8 cellular contexts compared by ENCODE assay signal in genomic region chr14:22886500-22887259, GRCh38. TPM values are rescaled to one million over a fixed set of nuclear protein-coding genes. Genes with fewer than 3 reads are reported as not detected.
DNase-seq lines count a peak whose midpoint lies in the region; ATAC-seq and TF ChIP-seq lines count a peak whose summit lies in the region.

No MANE protein-coding gene starts in this region.

- peak overlapping the region; percentile 65 for H3K27ac ChIP-seq in AG04450 (ENCODE audit: low read depth, low read length)
- peak overlapping the region; percentile 63 for H3K27ac ChIP-seq in neutrophil
- peak overlapping the region; percentile 18 to 38 for H3K27ac ChIP-seq in thoracic aorta

- H3K4me3 ChIP-seq in AG04450 (ENCODE audit: low read depth, low read length) (peak overlapping the region; percentile 63), neutrophil (ENCODE audit: low read depth in 1 of 2, low read length in 1 of 2) (peak overlapping the region; percentile 43 to 71), thoracic aorta (peak overlapping the region; percentile 73)

- peaks cover 29% of the 10 kb centered on the region for H3K36me3 ChIP-seq in neutrophil
- no peaks in the 10 kb centered on the region for H3K36me3 ChIP-seq in thoracic aorta

- POLR2A ChIA-PET in AG04450 (lab: Yijun Ruan, JAX), result interaction anchor here (0.6 kb wide), 1 partner anchor 27 kb away, joined by 3 read pairs; no protein-coding TSS in a partner anchor

- ATAC-seq in GM19023 (IDR thresholded peaks at IDR 0.05; ENCODE audit: unreplicated experiment) (peak; percentile 55), HG03159 (IDR thresholded peaks at IDR 0.05; ENCODE audit: unreplicated experiment) (peak; percentile 46), thoracic aorta (ENCODE audit: insufficient number of reproducible peaks, low FRiP score, low read depth) (peak; percentile 59)

- CTCF ChIA-PET in AG04450 (lab: Charles Lee), result interaction anchor here (0.7 to 9.1 kb wide), 6 partner anchors 9 to 330 kb away, joined by 3 to 110 read pairs (median 4); partner anchors contain the start of gene LRP10

- DNase-seq in AG04450 (ENCODE audit: low read depth, low spot score) (no peak), NOMO-1 treated with dmso at 0.1 percent for 144 hours (lab: John Stamatoyannopoulos, UW; ENCODE audit: unreplicated experiment) (peak; percentile 52), fibroblast of the conjunctiva (ENCODE audit: low read depth) (peak; percentile 22), thoracic aorta (ENCODE audit: low spot score) (peak; percentile 25)
- DNase-seq in activated T-cell treated with anti-CD3 and anti-CD28 coated beads, Interleukin-2, amount 50 U/mL, for 48 hours, result peak; percentile 76 to 80

- TF ChIP-seq CTCF in AG04450 (IDR thresholded peaks at IDR 0.05; ENCODE audit: low read depth, low read length), result no peak
- TF ChIP-seq CTCF in neutrophil (IDR thresholded peaks at IDR 0.05), result peak; percentile 20
- TF ChIP-seq CTCF in thoracic aorta (IDR thresholded peaks at IDR 0.05), result no peak

- H3K9me3 ChIP-seq in AG04450 (ENCODE audit: control insufficient read depth, insufficient read depth, low read length) (no peaks in the 10 kb centered on the region), neutrophil (no peaks in the 10 kb centered on the region), thoracic aorta (no peaks in the 10 kb centered on the region)

- H3K27me3 ChIP-seq in AG04450 (ENCODE audit: control insufficient read depth, insufficient read depth, low read length) (no peaks in the 10 kb centered on the region), neutrophil (peaks cover 39% of the 10 kb centered on the region), thoracic aorta (replicated peaks; ENCODE audit: insufficient read depth) (no peaks in the 10 kb centered on the region)

- H3K4me1 ChIP-seq in neutrophil (ENCODE audit: control insufficient read depth in 1 of 2, insufficient read depth in 1 of 2, low read depth in 1 of 2, low read length in 1 of 2) (peaks cover 16 to 24% of the 10 kb centered on the region in 2 experiments), thoracic aorta (ENCODE audit: control insufficient read depth in 1 of 2, low read depth in 2 of 2) (peaks cover 4 to 20% of the 10 kb centered on the region in 2 donors)

RNA-seq across cellular contexts. Expression of gene REM2, which starts 3.7 kb away (rescaled TPM):
- polyA plus RNA-seq in AG04450 (2011; rRNA removed), result 0.06 and 0.19 TPM in 2 replicates
- polyA minus RNA-seq in AG04450 (2011; rRNA and poly(A)+ RNA removed), result 0.23 TPM in 1 of 2 replicates, not detected in the other
- under 1 TPM in 1 of 2 donors, not detected in 1; 0.28 TPM for total RNA-seq in thoracic aorta

RNA-seq across cellular contexts. Expression of gene LRP10, which starts 15.1 kb away (rescaled TPM):
- polyA plus RNA-seq in AG04450 (2011; rRNA removed), result 87.8 and 125 TPM in 2 replicates
- 128 and 185 TPM in 2 replicates for polyA minus RNA-seq in AG04450 (2011; rRNA and poly(A)+ RNA removed)
- total RNA-seq in thoracic aorta, result 100 to 1,000 TPM; 158 to 209 TPM

RNA-seq across cellular contexts. Expression of gene RBM23, which starts 32.3 kb away (rescaled TPM):
- 46.2 and 47.2 TPM in 2 replicates for polyA plus RNA-seq in AG04450 (2011; rRNA removed)
- 73.1 and 79.5 TPM in 2 replicates for polyA minus RNA-seq in AG04450 (2011; rRNA and poly(A)+ RNA removed)
- 100 to 1,000 TPM in 1 of 2 donors, 10 to 100 TPM in 1; 75.9 to 731 TPM for total RNA-seq in thoracic aorta

RNA-seq across cellular contexts. Expression of gene PRMT5, which starts 42.5 kb away (rescaled TPM):
- polyA plus RNA-seq in AG04450 (2011; rRNA removed), result 125 and 133 TPM in 2 replicates
- polyA minus RNA-seq in AG04450 (2011; rRNA and poly(A)+ RNA removed), result 144 and 157 TPM in 2 replicates
- total RNA-seq in thoracic aorta, result 10 to 100 TPM; 27.8 to 30.5 TPM

RNA-seq across cellular contexts. Expression of gene MMP14, which starts 50.3 kb away (rescaled TPM):
- polyA plus RNA-seq in AG04450 (2011; rRNA removed), result 365 and 448 TPM in 2 replicates
- polyA minus RNA-seq in AG04450 (2011; rRNA and poly(A)+ RNA removed), result 257 and 350 TPM in 2 replicates
- total RNA-seq in thoracic aorta, result 100 to 1,000 TPM; 160 to 182 TPM
